ENCODE assay signal across 9 cellular contexts in genomic region chr9:91359734-91360470, GRCh38. TPM values are rescaled to one million over a fixed set of nuclear protein-coding genes. Genes with fewer than 3 reads are reported as not detected.
DNase-seq lines count a peak whose midpoint lies in the region; ATAC-seq and TF ChIP-seq lines count a peak whose summit lies in the region.
"Had no signal": no experiment of that assay in that cellular context is flagged by ENCODE, and none has a peak within 500 bp of the region (broad histone marks: within the 10 kb centered on the region; RNA-seq: fewer than 3 reads in every experiment).

No MANE protein-coding gene starts in this region.

- TF ChIP-seq CTCF in upper lobe of right lung (IDR thresholded peaks at IDR 0.05) (no peak), spleen (IDR thresholded peaks at IDR 0.05 in 8 of 11, conservative IDR thresholded peaks at IDR 0.05 in 3 of 11) (no peak)

- WGBS in spleen, 5 donors: 74 to 90% (median 81%) methylated on average over 7 of the region's 7 CpGs

- H3K36me3 ChIP-seq in upper lobe of right lung (peaks cover 8% of the 10 kb centered on the region), spleen (peaks cover 0 to 39% (median 5%) of the 10 kb centered on the region in 6 donors)

- peaks cover under 1% of the 10 kb centered on the region for H3K9me3 Mint-ChIP-seq in activated naive CD8-positive, alpha-beta T cell treated with anti-CD3 and anti-CD28 coated beads for 36 hours

- TF ChIP-seq POLR2A in spleen (IDR thresholded peaks at IDR 0.05): no peak

- H3K4me3 Mint-ChIP-seq in activated naive CD8-positive, alpha-beta T cell treated with anti-CD3 and anti-CD28 coated beads for 36 hours: peak overlapping the region; percentile 93

- no peak overlapping the region for H3K27ac ChIP-seq in upper lobe of right lung
- H3K27ac ChIP-seq in spleen: no peak overlapping the region

- H3K36me3 Mint-ChIP-seq in activated naive CD8-positive, alpha-beta T cell treated with anti-CD3 and anti-CD28 coated beads for 36 hours: peaks cover 8% of the 10 kb centered on the region

- intact Hi-C loops in upper lobe of right lung (cut with DNase I) (no loop called here), spleen (cut with DNase I; ENCODE audit: low total_unique reads) (loop anchor here (10.0 kb wide), 2 partner anchors 55 to 165 kb away; no protein-coding TSS in a partner anchor)

- no peaks in the 10 kb centered on the region for H3K27me3 Mint-ChIP-seq in activated naive CD8-positive, alpha-beta T cell treated with anti-CD3 and anti-CD28 coated beads for 36 hours

- peaks cover 43% of the 10 kb centered on the region for H3K4me1 Mint-ChIP-seq in activated naive CD8-positive, alpha-beta T cell treated with anti-CD3 and anti-CD28 coated beads for 36 hours

- H3K27ac Mint-ChIP-seq in activated naive CD8-positive, alpha-beta T cell treated with anti-CD3 and anti-CD28 coated beads for 36 hours: no peak overlapping the region

- ATAC-seq in upper lobe of right lung (no peak), GM19324 (IDR thresholded peaks at IDR 0.05; ENCODE audit: low FRiP score, unreplicated experiment) (no peak)
- ATAC-seq: gastroesophageal sphincter had no signal

- no peaks in the 10 kb centered on the region for H3K9me3 ChIP-seq in upper lobe of right lung
- H3K9me3 ChIP-seq in spleen: peaks cover 0 to 7% (median 0%) of the 10 kb centered on the region in 8 donors
- H3K9me3 ChIP-seq: gastroesophageal sphincter had no signal

- H3K4me3 ChIP-seq in upper lobe of right lung (peak overlapping the region; percentile 99), spleen (peak overlapping the region in 4 of 8 donors; percentile 96 to 100 (median 98))

- DNase-seq in stimulated activated CD4-positive, alpha-beta T cell treated with anti-CD3 and anti-CD28 coated beads, Interleukin-15, amount 100 ng/mL, for 24 hours: peak; percentile 18
- DNase-seq in stimulated activated CD4-positive, alpha-beta T cell treated with anti-CD3 and anti-CD28 coated beads, Interleukin-4, amount 100 ng/mL, for 1 hour: no peak
- DNase-seq in activated naive CD8-positive, alpha-beta T cell treated with anti-CD3 and anti-CD28 coated beads for 36 hours: no peak
- DNase-seq in medulla oblongata (ENCODE audit: extremely low spot score): peak; percentile 6
- DNase-seq in upper lobe of right lung: no peak
- DNase-seq in NOMO-1 treated with dmso at 0.1 percent for 144 hours (lab: John Stamatoyannopoulos, UW; ENCODE audit: unreplicated experiment): no peak
- no peak for DNase-seq in spleen

- H3K27me3 ChIP-seq in upper lobe of right lung (no peaks in the 10 kb centered on the region), spleen (replicated peaks in 1 of 7) (no peaks in the 10 kb centered on the region)
- H3K27me3 ChIP-seq: gastroesophageal sphincter had no signal

- H3K4me1 ChIP-seq in upper lobe of right lung: peaks cover 19% of the 10 kb centered on the region
- H3K4me1 ChIP-seq in spleen: peaks cover 17 to 49% (median 42%) of the 10 kb centered on the region in 6 donors

RNA-seq across cellular contexts. Expression of gene AUH, which starts 1.8 kb away (rescaled TPM):
- 10 to 100 TPM; 12.4 to 13.2 TPM for total RNA-seq in activated naive CD8-positive, alpha-beta T cell treated with anti-CD3 and anti-CD28 coated beads for 36 hours
- total RNA-seq in upper lobe of right lung: 18.6 TPM
- 10 to 100 TPM; 16.3 to 37.3 (median 24.1) TPM for total RNA-seq in spleen
- polyA plus RNA-seq in spleen: 10 to 100 TPM in 2 of 3 donors, 1 to 10 TPM in 1; 9.4 to 13.9 (median 11.6) TPM

Comparison
In these comparisons a context has a peak if more than half of its experiments do, and no peak if none do; other contexts are left out.
1. DNase-seq: peak in stimulated activated CD4-positive, alpha-beta T cell treated with anti-CD3 and anti-CD28 coated beads, Interleukin-15, amount 100 ng/mL, for 24 hours (single experiment) and medulla oblongata (single experiment); none in stimulated activated CD4-positive, alpha-beta T cell treated with anti-CD3 and anti-CD28 coated beads, Interleukin-4, amount 100 ng/mL, for 1 hour (single experiment), activated naive CD8-positive, alpha-beta T cell treated with anti-CD3 and anti-CD28 coated beads for 36 hours (single experiment), upper lobe of right lung (single experiment), NOMO-1 treated with dmso at 0.1 percent for 144 hours (single experiment) and spleen (single experiment).